In genomic region chr9:124468061-124468740, GRCh38 we compare ENCODE assay signal across 1 cellular context.
TF ChIP-seq lines count a peak whose summit lies in the region.

No MANE protein-coding gene starts in this region.

TF ChIP-seq in H1, 55 proteins besides CTCF, POLR2A, EP300 and RAD21:
- TF ChIP-seq MAX (IDR thresholded peaks at IDR 0.05) (no peak), TAF7 (optimal IDR thresholded peaks at IDR 0.05; ENCODE audit: borderline replicate concordance, low read depth, low read length) (no peak), RXRA (IDR thresholded peaks at IDR 0.05; ENCODE audit: insufficient read depth, low read depth, low read length) (no peak), SP4 (IDR thresholded peaks at IDR 0.05; ENCODE audit: low read length) (no peak), KDM1A (IDR thresholded peaks at IDR 0.05; ENCODE audit: borderline replicate concordance, low read length) (no peak), PHF8 (conservative IDR thresholded peaks at IDR 0.05; ENCODE audit: low read depth, low read length) (no peak), CEBPB (IDR thresholded peaks at IDR 0.05; ENCODE audit: low read depth, low read length) (no peak), TEAD4 (IDR thresholded peaks at IDR 0.05; ENCODE audit: low read depth, low read length) (no peak), EGR1 (IDR thresholded peaks at IDR 0.05; ENCODE audit: borderline replicate concordance, low read depth, low read length) (no peak), CHD1 (IDR thresholded peaks at IDR 0.05; ENCODE audit: low read depth, low read length) (no peak), SP2 (IDR thresholded peaks at IDR 0.05; ENCODE audit: low read length) (no peak), CBX5 (IDR thresholded peaks at IDR 0.05; ENCODE audit: low read depth, low read length) (no peak)
